1 cellular context compared by ENCODE assay signal in genomic region chr4:17812125-17812524, GRCh38.
TF ChIP-seq lines count a peak whose summit lies in the region.

No MANE protein-coding gene starts in this region.

TF ChIP-seq in HepG2, 621 proteins besides CTCF, POLR2A, EP300 and RAD21:
- TF ChIP-seq, protein P1, sequence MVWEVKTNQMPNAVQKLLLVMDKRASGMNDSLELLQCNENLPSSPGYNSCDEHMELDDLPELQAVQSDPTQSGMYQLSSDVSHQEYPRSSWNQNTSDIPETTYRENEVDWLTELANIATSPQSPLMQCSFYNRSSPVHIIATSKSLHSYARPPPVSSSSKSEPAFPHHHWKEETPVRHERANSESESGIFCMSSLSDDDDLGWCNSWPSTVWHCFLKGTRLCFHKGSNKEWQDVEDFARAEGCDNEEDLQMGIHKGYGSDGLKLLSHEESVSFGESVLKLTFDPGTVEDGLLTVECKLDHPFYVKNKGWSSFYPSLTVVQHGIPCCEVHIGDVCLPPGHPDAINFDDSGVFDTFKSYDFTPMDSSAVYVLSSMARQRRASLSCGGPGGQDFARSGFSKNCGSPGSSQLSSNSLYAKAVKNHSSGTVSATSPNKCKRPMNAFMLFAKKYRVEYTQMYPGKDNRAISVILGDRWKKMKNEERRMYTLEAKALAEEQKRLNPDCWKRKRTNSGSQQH (CRISPR knock-in tag; IDR thresholded peaks at IDR 0.05; ENCODE audit: low read depth), result no peak
- no peak for TF ChIP-seq ATM (IDR thresholded peaks at IDR 0.05; ENCODE audit: borderline replicate concordance)
- no peak for TF ChIP-seq ZNF318 (CRISPR knock-in tag; IDR thresholded peaks at IDR 0.05)
- no peak for TF ChIP-seq PCBP2 (optimal IDR thresholded peaks at IDR 0.05; ENCODE audit: low read depth, low read length, poor library complexity, severe bottlenecking)
- no peak for TF ChIP-seq ZNF644 (CRISPR knock-in tag; IDR thresholded peaks at IDR 0.05; ENCODE audit: low read depth)
- TF ChIP-seq, protein P2, sequence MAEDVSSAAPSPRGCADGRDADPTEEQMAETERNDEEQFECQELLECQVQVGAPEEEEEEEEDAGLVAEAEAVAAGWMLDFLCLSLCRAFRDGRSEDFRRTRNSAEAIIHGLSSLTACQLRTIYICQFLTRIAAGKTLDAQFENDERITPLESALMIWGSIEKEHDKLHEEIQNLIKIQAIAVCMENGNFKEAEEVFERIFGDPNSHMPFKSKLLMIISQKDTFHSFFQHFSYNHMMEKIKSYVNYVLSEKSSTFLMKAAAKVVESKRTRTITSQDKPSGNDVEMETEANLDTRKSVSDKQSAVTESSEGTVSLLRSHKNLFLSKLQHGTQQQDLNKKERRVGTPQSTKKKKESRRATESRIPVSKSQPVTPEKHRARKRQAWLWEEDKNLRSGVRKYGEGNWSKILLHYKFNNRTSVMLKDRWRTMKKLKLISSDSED (CRISPR knock-in tag; IDR thresholded peaks at IDR 0.05), result no peak
- TF ChIP-seq MYPOP (CRISPR knock-in tag; IDR thresholded peaks at IDR 0.05), result no peak
- TF ChIP-seq ZSCAN5A (CRISPR knock-in tag; IDR thresholded peaks at IDR 0.05; ENCODE audit: borderline replicate concordance), result no peak
- TF ChIP-seq, protein P3, sequence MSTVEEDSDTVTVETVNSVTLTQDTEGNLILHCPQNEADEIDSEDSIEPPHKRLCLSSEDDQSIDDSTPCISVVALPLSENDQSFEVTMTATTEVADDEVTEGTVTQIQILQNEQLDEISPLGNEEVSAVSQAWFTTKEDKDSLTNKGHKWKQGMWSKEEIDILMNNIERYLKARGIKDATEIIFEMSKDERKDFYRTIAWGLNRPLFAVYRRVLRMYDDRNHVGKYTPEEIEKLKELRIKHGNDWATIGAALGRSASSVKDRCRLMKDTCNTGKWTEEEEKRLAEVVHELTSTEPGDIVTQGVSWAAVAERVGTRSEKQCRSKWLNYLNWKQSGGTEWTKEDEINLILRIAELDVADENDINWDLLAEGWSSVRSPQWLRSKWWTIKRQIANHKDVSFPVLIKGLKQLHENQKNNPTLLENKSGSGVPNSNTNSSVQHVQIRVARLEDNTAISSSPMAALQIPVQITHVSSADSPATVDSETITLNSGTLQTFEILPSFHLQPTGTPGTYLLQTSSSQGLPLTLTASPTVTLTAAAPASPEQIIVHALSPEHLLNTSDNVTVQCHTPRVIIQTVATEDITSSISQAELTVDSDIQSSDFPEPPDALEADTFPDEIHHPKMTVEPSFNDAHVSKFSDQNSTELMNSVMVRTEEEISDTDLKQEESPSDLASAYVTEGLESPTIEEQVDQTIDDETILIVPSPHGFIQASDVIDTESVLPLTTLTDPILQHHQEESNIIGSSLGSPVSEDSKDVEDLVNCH (CRISPR knock-in tag; IDR thresholded peaks at IDR 0.05), result no peak
- no peak for TF ChIP-seq FOXP4 (CRISPR knock-in tag; IDR thresholded peaks at IDR 0.05)
- TF ChIP-seq ATF7-NPFF (CRISPR knock-in tag; IDR thresholded peaks at IDR 0.05; ENCODE audit: low read depth), result no peak
- no peak for TF ChIP-seq HOXA5 (CRISPR knock-in tag; IDR thresholded peaks at IDR 0.05)
- no peak for TF ChIP-seq ZNF740 (CRISPR knock-in tag; IDR thresholded peaks at IDR 0.05)
- no peak for TF ChIP-seq NPAS2 (CRISPR knock-in tag; IDR thresholded peaks at IDR 0.05; ENCODE audit: borderline replicate concordance)
- TF ChIP-seq MAFG (CRISPR knock-in tag; IDR thresholded peaks at IDR 0.05), result no peak
- TF ChIP-seq ZNF839 (CRISPR knock-in tag; IDR thresholded peaks at IDR 0.05; ENCODE audit: borderline replicate concordance), result no peak
- TF ChIP-seq, protein P4, sequence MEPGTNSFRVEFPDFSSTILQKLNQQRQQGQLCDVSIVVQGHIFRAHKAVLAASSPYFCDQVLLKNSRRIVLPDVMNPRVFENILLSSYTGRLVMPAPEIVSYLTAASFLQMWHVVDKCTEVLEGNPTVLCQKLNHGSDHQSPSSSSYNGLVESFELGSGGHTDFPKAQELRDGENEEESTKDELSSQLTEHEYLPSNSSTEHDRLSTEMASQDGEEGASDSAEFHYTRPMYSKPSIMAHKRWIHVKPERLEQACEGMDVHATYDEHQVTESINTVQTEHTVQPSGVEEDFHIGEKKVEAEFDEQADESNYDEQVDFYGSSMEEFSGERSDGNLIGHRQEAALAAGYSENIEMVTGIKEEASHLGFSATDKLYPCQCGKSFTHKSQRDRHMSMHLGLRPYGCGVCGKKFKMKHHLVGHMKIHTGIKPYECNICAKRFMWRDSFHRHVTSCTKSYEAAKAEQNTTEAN (CRISPR knock-in tag; conservative IDR thresholded peaks at IDR 0.05), result no peak
- no peak for TF ChIP-seq PRMT3 (CRISPR knock-in tag; IDR thresholded peaks at IDR 0.05; ENCODE audit: borderline replicate concordance, low read depth)
- no peak for TF ChIP-seq ZNF570 (CRISPR knock-in tag; IDR thresholded peaks at IDR 0.05; ENCODE audit: borderline replicate concordance)
- no peak for TF ChIP-seq ZNF850 (CRISPR knock-in tag; conservative IDR thresholded peaks at IDR 0.05)
